In the genomic region with DNA sequence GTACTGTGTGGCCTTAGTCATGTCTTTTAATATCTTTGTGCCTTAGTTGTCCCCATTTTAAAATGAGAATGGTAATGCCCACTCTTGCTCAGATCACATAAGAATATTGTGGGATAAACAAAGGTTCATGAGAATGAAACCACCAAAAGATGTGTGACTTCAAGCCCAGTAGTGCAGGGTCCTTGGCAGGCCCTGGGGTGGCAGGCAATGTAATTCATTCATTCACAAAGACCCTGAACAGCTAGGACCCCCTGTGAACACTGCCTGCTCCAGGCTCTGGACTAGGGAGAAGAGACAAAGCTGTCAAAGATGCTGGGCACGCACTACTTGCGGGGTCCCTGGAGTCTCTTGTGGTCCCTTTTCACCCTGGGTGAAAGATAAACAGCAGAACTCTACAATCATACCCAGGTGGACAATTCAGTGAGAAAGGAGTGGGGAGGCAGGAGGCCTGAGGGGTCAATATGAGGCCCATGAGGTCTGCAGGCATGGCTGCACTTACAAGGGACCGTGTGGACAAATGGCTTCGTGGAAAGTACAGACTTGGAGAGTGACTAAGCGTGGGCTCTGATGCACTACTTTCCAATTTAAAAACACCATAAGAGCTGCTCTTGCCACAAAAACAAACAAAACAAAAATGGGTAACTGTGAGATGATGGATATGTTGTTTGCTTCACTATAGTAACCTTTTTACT, we compare ENCODE assay signal across 10 cellular contexts.
DNase-seq lines count a peak whose midpoint lies in the region; ATAC-seq and TF ChIP-seq lines count a peak whose summit lies in the region.
"Had no signal": no experiment of that assay in that cellular context is flagged by ENCODE, and none has a peak within 500 bp of the region (broad histone marks: within the 10 kb centered on the region; RNA-seq: fewer than 3 reads in every experiment).

No MANE protein-coding gene starts in this region.

- no peak for ATAC-seq in left cardiac atrium
- no peak for ATAC-seq in Right ventricle myocardium superior (ENCODE audit: poor library complexity)
- ATAC-seq in activated naive CD8-positive, alpha-beta T cell treated with anti-CD3 and anti-CD28 coated beads, Interleukin-2, amount 10 ng/mL, durations not matched to agents 7 days and 5 days (ENCODE audit: low read depth), result peak; percentile 24
- ATAC-seq in aorta (ENCODE audit: low FRiP score), result no peak
- no peak for ATAC-seq in HG02970 (IDR thresholded peaks at IDR 0.05; ENCODE audit: low FRiP score, unreplicated experiment)
- no peak for ATAC-seq in GM19351 (IDR thresholded peaks at IDR 0.05; ENCODE audit: unreplicated experiment)

- H3K4me3 ChIP-seq in mesodermal cell (ENCODE audit: extremely low read depth, insufficient read depth, low read length, poor library complexity, severe bottlenecking) (no peak overlapping the region), aorta (ENCODE audit: low read length in 2 of 2) (no peak overlapping the region), PC-9 (no peak overlapping the region)

- no peak overlapping the region for H3K4me3 Mint-ChIP-seq in activated naive CD8-positive, alpha-beta T cell treated with anti-CD3 and anti-CD28 coated beads, Interleukin-2, amount 10 ng/mL, durations not matched to agents 7 days and 5 days

- peaks cover 9% of the 10 kb centered on the region for H3K4me1 ChIP-seq in mesodermal cell (ENCODE audit: control insufficient read depth, insufficient read depth, low read length, poor library complexity, severe bottlenecking)
- H3K4me1 ChIP-seq in aorta (ENCODE audit: control insufficient read depth in 1 of 2, insufficient read depth in 2 of 2, low read length in 2 of 2), result peaks cover 0 to 3% of the 10 kb centered on the region in 2 donors
- H3K4me1 ChIP-seq in PC-9 (replicated peaks; ENCODE audit: insufficient read depth), result no peaks in the 10 kb centered on the region

- H3K27me3 ChIP-seq in aorta (ENCODE audit: control insufficient read depth in 1 of 2, insufficient read depth in 2 of 2, low read length in 1 of 2) (no peaks in the 10 kb centered on the region), PC-9 (ENCODE audit: insufficient read depth, low read depth) (no peaks in the 10 kb centered on the region)

- no peaks in the 10 kb centered on the region for H3K79me2 ChIP-seq in PC-9 (ENCODE audit: low read depth)

- H3K36me3 ChIP-seq in mesodermal cell (ENCODE audit: control insufficient read depth, insufficient read depth, low read length), result peaks cover 10% of the 10 kb centered on the region
- H3K36me3 ChIP-seq in aorta (ENCODE audit: control insufficient read depth in 1 of 2, insufficient read depth in 2 of 2, low read length in 1 of 2), result peaks cover 0 to 4% of the 10 kb centered on the region in 2 donors
- no peaks in the 10 kb centered on the region for H3K36me3 ChIP-seq in PC-9 (ENCODE audit: low read depth)

- peaks cover 2% of the 10 kb centered on the region for H3K27me3 Mint-ChIP-seq in activated naive CD8-positive, alpha-beta T cell treated with anti-CD3 and anti-CD28 coated beads, Interleukin-2, amount 10 ng/mL, durations not matched to agents 7 days and 5 days

- 93 to 100% methylated on average over 2 of the region's 5 CpGs for WGBS in mesodermal cell (ENCODE audit: insufficient coverage in 2 of 2), 2 experiments
- 48 to 51% methylated on average over 5 of the region's 5 CpGs for WGBS in aorta, 2 donors

- 0 out of 2 replicates have a peak, but pooled peaks cover 4% of the 10 kb centered on the region for H3K9me2 ChIP-seq in PC-9 (ENCODE audit: insufficient read depth)

- peak; percentile 15 for DNase-seq in left cardiac atrium
- no peak for DNase-seq in Right ventricle myocardium superior
- peak; percentile 24 for DNase-seq in activated naive CD8-positive, alpha-beta T cell treated with anti-CD3 and anti-CD28 coated beads, Interleukin-2, amount 10 ng/mL, durations not matched to agents 7 days and 5 days
- DNase-seq in aorta, result peak; percentile 31 to 36
- no peak for DNase-seq in PC-9
- DNase-seq: C1 segment of cervical spinal cord, NCI-H748 treated with DMSO at 0.1 percent for 48 hours had no signal

- H3K4me1 Mint-ChIP-seq in activated naive CD8-positive, alpha-beta T cell treated with anti-CD3 and anti-CD28 coated beads, Interleukin-2, amount 10 ng/mL, durations not matched to agents 7 days and 5 days, result peaks cover 28% of the 10 kb centered on the region

- BruUV-seq in PC-9 (replicated peaks; lab: Mats Ljungman, UMichigan), result no TSS peak

- intact Hi-C loops in left cardiac atrium (cut with DNase I), result no loop called here
- intact Hi-C loops in Right ventricle myocardium superior (cut with DNase I), result no loop called here
- intact Hi-C loops in aorta (cut with DNase I), result no loop called here
- intact Hi-C loops in PC-9 (cut with micrococcal nuclease; ENCODE audit: unreplicated experiment), result no loop called here

- peaks cover 9% of the 10 kb centered on the region for H3K36me3 Mint-ChIP-seq in activated naive CD8-positive, alpha-beta T cell treated with anti-CD3 and anti-CD28 coated beads, Interleukin-2, amount 10 ng/mL, durations not matched to agents 7 days and 5 days

- peak overlapping the region; percentile 56 for H3K27ac ChIP-seq in mesodermal cell (ENCODE audit: low read depth, low read length, severe bottlenecking)
- peak overlapping the region; percentile 4 to 58 for H3K27ac ChIP-seq in aorta (ENCODE audit: low read depth in 1 of 2, low read length in 2 of 2)
- H3K27ac ChIP-seq in PC-9, result no peak overlapping the region

- peak overlapping the region; percentile 84 for H3K27ac Mint-ChIP-seq in activated naive CD8-positive, alpha-beta T cell treated with anti-CD3 and anti-CD28 coated beads, Interleukin-2, amount 10 ng/mL, durations not matched to agents 7 days and 5 days

- H3K9me3 ChIP-seq in mesodermal cell (ENCODE audit: control insufficient read depth, low read length), result no peaks in the 10 kb centered on the region
- no peaks in the 10 kb centered on the region for H3K9me3 ChIP-seq in aorta (ENCODE audit: control insufficient read depth, low read length)
- no peaks in the 10 kb centered on the region for H3K9me3 ChIP-seq in PC-9 (ENCODE audit: insufficient read depth, low read depth)

- no peak overlapping the region for H2AFZ ChIP-seq in PC-9

- 0 out of 2 replicates have a peak, but pooled peaks cover 4% of the 10 kb centered on the region for H3F3A ChIP-seq in PC-9 (ENCODE audit: insufficient read depth, low read depth)

- CTCF ChIA-PET in PC-9 (lab: Charles Lee), result interaction anchor here (0.6 kb wide), 1 partner anchor 9 kb away, joined by 4 read pairs; no protein-coding TSS in a partner anchor

- POLR2A ChIA-PET in activated naive CD8-positive, alpha-beta T cell treated with anti-CD3 and anti-CD28 coated beads, Interleukin-2, amount 10 ng/mL, durations not matched to agents 7 days and 5 days (lab: Charles Lee), result interaction anchor here (1.0 to 2.1 kb wide), 3 partner anchors 18 to 138 kb away, joined by 3 to 5 read pairs (median 3); no protein-coding TSS in a partner anchor
- POLR2A ChIA-PET in PC-9 (lab: Charles Lee; ENCODE audit: unreplicated experiment), result no interaction called here

- H3K4me2 ChIP-seq in PC-9, result no peak overlapping the region

- H4K20me1 ChIP-seq in PC-9 (ENCODE audit: insufficient read depth), result no peaks in the 10 kb centered on the region

- TF ChIP-seq CTCF in PC-9 (conservative IDR thresholded peaks at IDR 0.05), result no peak

- H3K9me3 Mint-ChIP-seq in activated naive CD8-positive, alpha-beta T cell treated with anti-CD3 and anti-CD28 coated beads, Interleukin-2, amount 10 ng/mL, durations not matched to agents 7 days and 5 days, result no peaks in the 10 kb centered on the region

Comparison
In these comparisons a context has a peak if more than half of its experiments do, and no peak if none do; other contexts are left out.
1. DNase-seq: peak in left cardiac atrium (single experiment), activated naive CD8-positive, alpha-beta T cell treated with anti-CD3 and anti-CD28 coated beads, Interleukin-2, amount 10 ng/mL, durations not matched to agents 7 days and 5 days (single experiment) and aorta (2 of 2); none in Right ventricle myocardium superior (single experiment) and PC-9 (0 of 2).